8 cellular contexts compared by ENCODE assay signal in genomic region chr20:39269031-39269461, GRCh38.
DNase-seq lines count a peak whose midpoint lies in the region; ATAC-seq and TF ChIP-seq lines count a peak whose summit lies in the region.

No MANE protein-coding gene starts in this region.

- intact Hi-C loops in CD4-positive, alpha-beta T cell (cut with DNase I, micrococcal nuclease) = loop anchor here in 1 of 2 experiments (2.0 kb wide), 1 partner anchor 1694 kb away; no protein-coding TSS in a partner anchor

- no peaks in the 10 kb centered on the region for H3K27me3 ChIP-seq in CD4-positive, alpha-beta T cell (ENCODE audit: control insufficient read depth, insufficient read depth, low read length)

- TF ChIP-seq POLR2A in erythroblast (IDR thresholded peaks at IDR 0.05; ENCODE audit: low read length) = no peak

- no peaks in the 10 kb centered on the region for H3K36me3 Mint-ChIP-seq in CD4-positive, alpha-beta T cell (ENCODE audit: low read depth)
- no peaks in the 10 kb centered on the region for H3K36me3 Mint-ChIP-seq in nephron progenitor cell (ENCODE audit: low read depth)

- peak; percentile 21 for TF ChIP-seq CTCF in CD4-positive, alpha-beta T cell (IDR thresholded peaks at IDR 0.05)
- peak; percentile 29; the same call in 1 of the 2 replicates for TF ChIP-seq CTCF in WI38 (IDR thresholded peaks at IDR 0.05; ENCODE audit: low read depth, low read length)
- TF ChIP-seq CTCF in nephron progenitor cell (IDR thresholded peaks at IDR 0.05) = peak; percentile 95

- ATAC-seq in CD4-positive, alpha-beta T cell (ENCODE audit: poor library complexity) = no peak
- ATAC-seq in GM19023 (IDR thresholded peaks at IDR 0.05; ENCODE audit: unreplicated experiment) = peak; percentile 72

- H3K9me3 Mint-ChIP-seq in CD4-positive, alpha-beta T cell = no peaks in the 10 kb centered on the region
- H3K9me3 Mint-ChIP-seq in nephron progenitor cell = no peaks in the 10 kb centered on the region

- no peaks in the 10 kb centered on the region for H3K4me1 Mint-ChIP-seq in CD4-positive, alpha-beta T cell (ENCODE audit: low read depth)
- peaks cover 57% of the 10 kb centered on the region for H3K4me1 Mint-ChIP-seq in nephron progenitor cell

- POLR2A ChIA-PET in CD4-positive, alpha-beta T cell (lab: Charles Lee) = no interaction called here

- no peak overlapping the region for H3K4me3 ChIP-seq in WI38 (ENCODE audit: low read depth, low read length)

- H3K27ac ChIP-seq in CD4-positive, alpha-beta T cell (ENCODE audit: low read depth, low read length) = no peak overlapping the region

- no peaks in the 10 kb centered on the region for H3K27me3 Mint-ChIP-seq in CD4-positive, alpha-beta T cell
- peaks cover 20% of the 10 kb centered on the region for H3K27me3 Mint-ChIP-seq in nephron progenitor cell (ENCODE audit: low read depth, poor library complexity)

- no peak overlapping the region for H3K27ac Mint-ChIP-seq in CD4-positive, alpha-beta T cell
- no peak overlapping the region for H3K27ac Mint-ChIP-seq in nephron progenitor cell

- peak in 3 of 10 experiments; percentile 3 to 35 (median 8) for DNase-seq in CD4-positive, alpha-beta T cell
- DNase-seq in erythroblast (lab: John Stamatoyannopoulos, UW) (peak; percentile 23 to 61), nephron progenitor cell (peak; percentile 83), GDM1 (lab: John Stamatoyannopoulos, UW) (no peak), middle frontal gyrus (ENCODE audit: extremely low spot score, low spot score) (no peak)

- H3K9me3 ChIP-seq in CD4-positive, alpha-beta T cell (ENCODE audit: control insufficient read depth, low read length) = no peaks in the 10 kb centered on the region

- CTCF ChIA-PET in CD4-positive, alpha-beta T cell (lab: Charles Lee) = interaction anchor here (0.5 to 1.2 kb wide), 2 partner anchors 12 to 1694 kb away, joined by 3 read pairs; no protein-coding TSS in a partner anchor

- peak; percentile 85 for TF ChIP-seq RAD21 in Ishikawa (IDR thresholded peaks at IDR 0.05; ENCODE audit: low read depth)

- no peak for TF ChIP-seq EP300 in Ishikawa (IDR thresholded peaks at IDR 0.05; ENCODE audit: borderline replicate concordance)

- no peak overlapping the region for H3K4me3 Mint-ChIP-seq in CD4-positive, alpha-beta T cell
- H3K4me3 Mint-ChIP-seq in nephron progenitor cell = no peak overlapping the region

TF ChIP-seq in Ishikawa, 13 proteins besides CTCF, POLR2A, EP300 and RAD21:
- TF ChIP-seq TAF1 (IDR thresholded peaks at IDR 0.05; ENCODE audit: low read depth) = no peak
- TF ChIP-seq EGR1 (IDR thresholded peaks at IDR 0.05) = no peak
- TF ChIP-seq CEBPB (IDR thresholded peaks at IDR 0.05) = no peak
- no peak for TF ChIP-seq CREB1 (IDR thresholded peaks at IDR 0.05; ENCODE audit: low read depth)
- no peak for TF ChIP-seq USF1 (IDR thresholded peaks at IDR 0.05)
- TF ChIP-seq ZBTB7A (IDR thresholded peaks at IDR 0.05; ENCODE audit: low read depth) = no peak
- no peak for TF ChIP-seq FOXM1 (IDR thresholded peaks at IDR 0.05; ENCODE audit: borderline replicate concordance, low read depth)
- no peak for TF ChIP-seq YY1 (IDR thresholded peaks at IDR 0.05; ENCODE audit: low read depth)
- TF ChIP-seq TCF12 (IDR thresholded peaks at IDR 0.05; ENCODE audit: low read depth) = no peak
- TF ChIP-seq, protein P1, sequence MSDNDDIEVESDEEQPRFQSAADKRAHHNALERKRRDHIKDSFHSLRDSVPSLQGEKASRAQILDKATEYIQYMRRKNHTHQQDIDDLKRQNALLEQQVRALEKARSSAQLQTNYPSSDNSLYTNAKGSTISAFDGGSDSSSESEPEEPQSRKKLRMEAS (IDR thresholded peaks at IDR 0.05) = no peak

Comparison
In these comparisons a context has a peak if more than half of its experiments do, and no peak if none do; other contexts are left out.
1. DNase-seq: peak in erythroblast (2 of 2) and nephron progenitor cell (single experiment); none in GDM1 (single experiment) and middle frontal gyrus (single experiment).
2. CTCF ChIP-seq: peak in every context shown above with its lines; median percentile 95 in nephron progenitor cell; 29 in WI38; 21 in CD4-positive, alpha-beta T cell.